2 cellular contexts compared by ENCODE assay signal in genomic region chr6:44102527-44102926, GRCh38.
TF ChIP-seq lines count a peak whose summit lies in the region.

No MANE protein-coding gene starts in this region.

TF ChIP-seq in HEK293, 187 proteins besides CTCF, POLR2A, EP300 and RAD21:
- no peak for TF ChIP-seq HOXD13 (CRISPR knock-in tag; IDR thresholded peaks at IDR 0.05; ENCODE audit: borderline replicate concordance)
- peak; percentile 83 for TF ChIP-seq ZIC2 (tag by site-specific recombination; IDR thresholded peaks at IDR 0.05)
- TF ChIP-seq ZNF416 (tag by site-specific recombination; IDR thresholded peaks at IDR 0.05), result no peak
- no peak for TF ChIP-seq ZNF623 (tag by site-specific recombination; IDR thresholded peaks at IDR 0.05)
- TF ChIP-seq, protein P1, sequence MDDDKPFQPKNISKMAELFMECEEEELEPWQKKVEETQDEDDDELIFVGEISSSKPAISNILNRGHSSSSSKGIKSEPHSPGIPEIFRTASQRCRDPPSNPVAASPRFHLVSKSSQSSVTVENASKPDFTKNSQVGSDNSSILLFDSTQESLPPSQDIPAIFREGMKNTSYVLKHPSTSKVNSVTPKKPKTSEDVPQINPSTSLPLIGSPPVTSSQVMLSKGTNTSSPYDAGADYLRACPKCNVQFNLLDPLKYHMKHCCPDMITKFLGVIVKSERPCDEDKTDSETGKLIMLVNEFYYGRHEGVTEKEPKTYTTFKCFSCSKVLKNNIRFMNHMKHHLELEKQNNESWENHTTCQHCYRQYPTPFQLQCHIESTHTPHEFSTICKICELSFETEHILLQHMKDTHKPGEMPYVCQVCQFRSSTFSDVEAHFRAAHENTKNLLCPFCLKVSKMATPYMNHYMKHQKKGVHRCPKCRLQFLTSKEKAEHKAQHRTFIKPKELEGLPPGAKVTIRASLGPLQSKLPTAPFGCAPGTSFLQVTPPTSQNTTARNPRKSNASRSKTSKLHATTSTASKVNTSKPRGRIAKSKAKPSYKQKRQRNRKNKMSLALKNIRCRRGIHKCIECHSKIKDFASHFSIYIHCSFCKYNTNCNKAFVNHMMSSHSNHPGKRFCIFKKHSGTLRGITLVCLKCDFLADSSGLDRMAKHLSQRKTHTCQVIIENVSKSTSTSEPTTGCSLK (tag by site-specific recombination; IDR thresholded peaks at IDR 0.05), result no peak
- TF ChIP-seq ZNF132 (tag by site-specific recombination; IDR thresholded peaks at IDR 0.05; ENCODE audit: borderline replicate concordance), result no peak
- TF ChIP-seq ZNF548 (tag by site-specific recombination; IDR thresholded peaks at IDR 0.05), result no peak
- TF ChIP-seq ZNF701 (tag by site-specific recombination; IDR thresholded peaks at IDR 0.05), result no peak
- TF ChIP-seq ZXDB (tag by site-specific recombination; IDR thresholded peaks at IDR 0.05), result no peak
- no peak for TF ChIP-seq REPIN1 (tag by site-specific recombination; IDR thresholded peaks at IDR 0.05; ENCODE audit: low read depth)
- no peak for TF ChIP-seq ZNF658 (tag by site-specific recombination; IDR thresholded peaks at IDR 0.05)
- TF ChIP-seq ZNF830 (tag by site-specific recombination; IDR thresholded peaks at IDR 0.05; ENCODE audit: low read depth), result no peak
- TF ChIP-seq SP2 (tag by site-specific recombination; IDR thresholded peaks at IDR 0.05), result no peak
- peak; percentile 85 for TF ChIP-seq GLIS1 (tag by site-specific recombination; IDR thresholded peaks at IDR 0.05)
- peak; percentile 97 for TF ChIP-seq ZNF341 (tag by site-specific recombination; IDR thresholded peaks at IDR 0.05; ENCODE audit: low read depth)
- no peak for TF ChIP-seq ZNF10 (tag by site-specific recombination; IDR thresholded peaks at IDR 0.05)
- no peak for TF ChIP-seq ZSCAN16 (tag by site-specific recombination; IDR thresholded peaks at IDR 0.05)
- TF ChIP-seq ZSCAN18 (tag by site-specific recombination; IDR thresholded peaks at IDR 0.05), result no peak
- TF ChIP-seq ZNF266 (tag by site-specific recombination; IDR thresholded peaks at IDR 0.05; ENCODE audit: low read depth), result no peak
- no peak for TF ChIP-seq ZNF112 (tag by site-specific recombination; IDR thresholded peaks at IDR 0.05)
- TF ChIP-seq GLI4 (tag by site-specific recombination; IDR thresholded peaks at IDR 0.05), result no peak

TF ChIP-seq in K562, 482 proteins besides CTCF, POLR2A, EP300 and RAD21:
- no peak for TF ChIP-seq FOXJ2 (tag; IDR thresholded peaks at IDR 0.05)
- TF ChIP-seq, protein P2, sequence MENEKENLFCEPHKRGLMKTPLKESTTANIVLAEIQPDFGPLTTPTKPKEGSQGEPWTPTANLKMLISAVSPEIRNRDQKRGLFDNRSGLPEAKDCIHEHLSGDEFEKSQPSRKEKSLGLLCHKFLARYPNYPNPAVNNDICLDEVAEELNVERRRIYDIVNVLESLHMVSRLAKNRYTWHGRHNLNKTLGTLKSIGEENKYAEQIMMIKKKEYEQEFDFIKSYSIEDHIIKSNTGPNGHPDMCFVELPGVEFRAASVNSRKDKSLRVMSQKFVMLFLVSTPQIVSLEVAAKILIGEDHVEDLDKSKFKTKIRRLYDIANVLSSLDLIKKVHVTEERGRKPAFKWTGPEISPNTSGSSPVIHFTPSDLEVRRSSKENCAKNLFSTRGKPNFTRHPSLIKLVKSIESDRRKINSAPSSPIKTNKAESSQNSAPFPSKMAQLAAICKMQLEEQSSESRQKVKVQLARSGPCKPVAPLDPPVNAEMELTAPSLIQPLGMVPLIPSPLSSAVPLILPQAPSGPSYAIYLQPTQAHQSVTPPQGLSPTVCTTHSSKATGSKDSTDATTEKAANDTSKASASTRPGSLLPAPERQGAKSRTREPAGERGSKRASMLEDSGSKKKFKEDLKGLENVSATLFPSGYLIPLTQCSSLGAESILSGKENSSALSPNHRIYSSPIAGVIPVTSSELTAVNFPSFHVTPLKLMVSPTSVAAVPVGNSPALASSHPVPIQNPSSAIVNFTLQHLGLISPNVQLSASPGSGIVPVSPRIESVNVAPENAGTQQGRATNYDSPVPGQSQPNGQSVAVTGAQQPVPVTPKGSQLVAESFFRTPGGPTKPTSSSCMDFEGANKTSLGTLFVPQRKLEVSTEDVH (IDR thresholded peaks at IDR 0.05; ENCODE audit: low read depth, partially characterized antibody), result no peak
- TF ChIP-seq POLR2G (IDR thresholded peaks at IDR 0.05; ENCODE audit: low read depth, low read length), result peak; percentile 36; the same call in 1 of the 2 replicates
